ENCODE assay signal across 9 cellular contexts in genomic region chr2:9003366-9003615, GRCh38. TPM values are rescaled to one million over a fixed set of nuclear protein-coding genes. Genes with fewer than 3 reads are reported as not detected.
DNase-seq lines count a peak whose midpoint lies in the region; FAIRE-seq and TF ChIP-seq lines count a peak whose summit lies in the region.
"Had no signal": no experiment of that assay in that cellular context is flagged by ENCODE, and none has a peak within 500 bp of the region (broad histone marks: within the 10 kb centered on the region; RNA-seq: fewer than 3 reads in every experiment).

No MANE protein-coding gene starts in this region.

- H3K36me3 Mint-ChIP-seq in Calu3 (ENCODE audit: insufficient read depth, unreplicated experiment) = peaks cover 27% of the 10 kb centered on the region

- no TSS peak for BruUV-seq in Calu3 (replicated peaks; lab: Mats Ljungman, UMichigan)

- no peak overlapping the region for H3K27ac Mint-ChIP-seq in Calu3 (ENCODE audit: unreplicated experiment)

- peak overlapping the region; percentile 92 for H3K4me3 Mint-ChIP-seq in Calu3 (ENCODE audit: low read depth, unreplicated experiment)

- H3K27ac ChIP-seq in RWPE1 = peak overlapping the region; percentile 84

- intact Hi-C loops in Calu3 (cut with micrococcal nuclease; ENCODE audit: unreplicated experiment) = loop anchor here (5.0 kb wide), 1 partner anchor 104 kb away; no protein-coding TSS in a partner anchor

- TF ChIP-seq CTCF in Calu3 (IDR thresholded peaks at IDR 0.05; ENCODE audit: unreplicated experiment) = no peak
- TF ChIP-seq CTCF in RWPE1 (conservative IDR thresholded peaks at IDR 0.05; ENCODE audit: low read depth) = no peak
- TF ChIP-seq CTCF in fibroblast of pulmonary artery (IDR thresholded peaks at IDR 0.05; ENCODE audit: low read length, missing control alignments) = no peak

- DNase-seq in Calu3 = no peak
- DNase-seq in RWPE1 (ENCODE audit: low spot score) = no peak
- no peak for DNase-seq in fibroblast of pulmonary artery (ENCODE audit: low read depth)
- peak; percentile 40 for DNase-seq in retina
- DNase-seq in T-helper 9 cell = no peak
- DNase-seq in SHP77 (lab: John Stamatoyannopoulos, UW) = no peak
- DNase-seq in frontal cortex (ENCODE audit: low spot score in 2 of 2) = no peak
- no peak for DNase-seq in T-helper 2 cell

- H3K9me3 Mint-ChIP-seq in Calu3 (ENCODE audit: low read depth, unreplicated experiment) = no peaks in the 10 kb centered on the region

- CTCF ChIA-PET in Calu3 (lab: Charles Lee) (no interaction called here), RWPE1 (lab: Yijun Ruan, JAX) (no interaction called here)

- H3K27me3 Mint-ChIP-seq in Calu3 (ENCODE audit: unreplicated experiment) = no peaks in the 10 kb centered on the region

- peaks cover 39% of the 10 kb centered on the region for H3K4me1 Mint-ChIP-seq in Calu3 (ENCODE audit: low read depth, unreplicated experiment)

- POLR2A ChIA-PET in RWPE1 (lab: Yijun Ruan, JAX; ENCODE audit: low non-redundant PET) = interaction anchor here (0.6 to 1.0 kb wide), 3 partner anchors 89 to 230 kb away, joined by 3 to 4 read pairs (median 4); no protein-coding TSS in a partner anchor

- FAIRE-seq in frontal cortex (lab: Jason Lieb, UNC) = no peak
- FAIRE-seq: endometrium had no signal

- H3K4me3 ChIP-seq in fibroblast of pulmonary artery (replicated peaks; ENCODE audit: low read depth, low read length) = peak overlapping the region; percentile 70

RNA-seq across cellular contexts. Expression of gene MBOAT2, which starts 0.2 kb away (rescaled TPM):
- 36.8 and 40.9 TPM in 2 replicates for total RNA-seq in Calu3 (2022)
- total RNA-seq in frontal cortex = 125 TPM
